21 cellular contexts compared by ENCODE assay signal in genomic region chrX:135094726-135095125, GRCh38. TPM values are rescaled to one million over a fixed set of nuclear protein-coding genes. Genes with fewer than 3 reads are reported as not detected.
DNase-seq lines count a peak whose midpoint lies in the region; ATAC-seq, FAIRE-seq and TF ChIP-seq lines count a peak whose summit lies in the region.
"Had no signal": no experiment of that assay in that cellular context is flagged by ENCODE, and none has a peak within 500 bp of the region (broad histone marks: within the 10 kb centered on the region; RNA-seq: fewer than 3 reads in every experiment).

No MANE protein-coding gene starts in this region.

- intact Hi-C loops in HepG2 (cut with micrococcal nuclease; ENCODE audit: unreplicated experiment) (no loop called here), right lobe of liver (cut with DNase I) (no loop called here), tibial artery (cut with DNase I; ENCODE audit: low total_unique reads) (no loop called here)
- intact Hi-C loops in naive thymus-derived CD4-positive, alpha-beta T cell (cut with micrococcal nuclease) = no loop called here

- H3K27ac ChIP-seq in HepG2 (ENCODE audit: extremely low read length, insufficient read depth, low read length) (no peak overlapping the region), right lobe of liver (no peak overlapping the region), parathyroid adenoma (peak overlapping the region; percentile 47), tibial artery (no peak overlapping the region)
- H3K27ac ChIP-seq in naive thymus-derived CD4-positive, alpha-beta T cell (ENCODE audit: low read depth, low read length) = no peak overlapping the region
- H3K27ac ChIP-seq: 22Rv1, A549, C4-2B, GM23248 had no signal

- H3K36me3 Mint-ChIP-seq in nephron (ENCODE audit: low read depth) (no peaks in the 10 kb centered on the region), osteocyte (ENCODE audit: unreplicated experiment) (no peaks in the 10 kb centered on the region)
- H3K36me3 Mint-ChIP-seq in naive thymus-derived CD4-positive, alpha-beta T cell = no peaks in the 10 kb centered on the region

- no peak overlapping the region for H3K9ac ChIP-seq in HepG2 (ENCODE audit: insufficient read depth, low read depth, low read length)
- no peak overlapping the region for H3K9ac ChIP-seq in parathyroid adenoma
- H3K9ac ChIP-seq: GM23248 had no signal

- no peak for DNase-seq in HepG2 (ENCODE audit: low spot score)
- no peak for DNase-seq in right lobe of liver
- no peak for DNase-seq in osteocyte (ENCODE audit: extremely low spot score, unreplicated experiment)
- DNase-seq in naive thymus-derived CD4-positive, alpha-beta T cell = no peak
- DNase-seq in tibial artery = no peak
- DNase-seq: AML-193; Caco-2; CD4-positive, alpha-beta T cell; GM23248 had no signal

- no peak for FAIRE-seq in HepG2 (lab: Jason Lieb, UNC)
- FAIRE-seq: A549, D721Med, G401.6, GM12891 had no signal

- POLR2A ChIA-PET in HepG2 (lab: Yijun Ruan, JAX) = no interaction called here
- POLR2A ChIA-PET in naive thymus-derived CD4-positive, alpha-beta T cell (lab: Charles Lee) = no interaction called here

- H3K9me3 ChIP-seq in HepG2 (ENCODE audit: low read length) = no peaks in the 10 kb centered on the region
- no peaks in the 10 kb centered on the region for H3K9me3 ChIP-seq in right lobe of liver
- no peaks in the 10 kb centered on the region for H3K9me3 ChIP-seq in parathyroid adenoma (ENCODE audit: control insufficient read depth, low read length)
- H3K9me3 ChIP-seq in naive thymus-derived CD4-positive, alpha-beta T cell (ENCODE audit: control insufficient read depth in 2 of 3, low read length in 3 of 3) = no peaks in the 10 kb centered on the region
- no peaks in the 10 kb centered on the region for H3K9me3 ChIP-seq in tibial artery
- H3K9me3 ChIP-seq: A549, Caco-2, HAP-1 had no signal

- no peak for TF ChIP-seq POLR2A in HepG2 (IDR thresholded peaks at IDR 0.05; ENCODE audit: insufficient read depth in 1 of 2, low read depth in 2 of 2, low read length in 2 of 2)
- TF ChIP-seq POLR2A in right lobe of liver (IDR thresholded peaks at IDR 0.05) = no peak

- H3K4me3 ChIP-seq in HepG2 (replicated peaks in 1 of 3; ENCODE audit: insufficient read depth in 1 of 3, low read depth in 2 of 3, low read length in 3 of 3) (no peak overlapping the region), right lobe of liver (no peak overlapping the region), parathyroid adenoma (ENCODE audit: low read depth, low read length) (no peak overlapping the region), tibial artery (no peak overlapping the region)
- H3K4me3 ChIP-seq in naive thymus-derived CD4-positive, alpha-beta T cell (ENCODE audit: low read length) = no peak overlapping the region
- H3K4me3 ChIP-seq: A549, GM23248, HAP-1 had no signal

- H3K4me1 Mint-ChIP-seq in nephron (no peaks in the 10 kb centered on the region), osteocyte (ENCODE audit: unreplicated experiment) (peaks cover 8% of the 10 kb centered on the region)
- H3K4me1 Mint-ChIP-seq in naive thymus-derived CD4-positive, alpha-beta T cell = peaks cover 0 to 8% (median 4%) of the 10 kb centered on the region in 7 donors

- H2AFZ ChIP-seq in HepG2 (ENCODE audit: low read length) = no peak overlapping the region
- H2AFZ ChIP-seq in parathyroid adenoma = no peak overlapping the region
- H2AFZ ChIP-seq: GM23248 had no signal

- H3K36me3 ChIP-seq in HepG2 (replicated peaks in 1 of 2; ENCODE audit: control insufficient read depth in 1 of 2, insufficient read depth in 2 of 2, low read length in 2 of 2) (no peaks in the 10 kb centered on the region), right lobe of liver (no peaks in the 10 kb centered on the region), parathyroid adenoma (ENCODE audit: control insufficient read depth, insufficient read depth, low read length) (no peaks in the 10 kb centered on the region), tibial artery (no peaks in the 10 kb centered on the region)
- no peaks in the 10 kb centered on the region for H3K36me3 ChIP-seq in naive thymus-derived CD4-positive, alpha-beta T cell (ENCODE audit: control insufficient read depth in 2 of 3, insufficient read depth in 3 of 3, low read length in 3 of 3)
- H3K36me3 ChIP-seq: HAP-1 had no signal

- WGBS in HepG2 (ENCODE audit: low lambda C conversion rate) = 8% methylated on average over 3 of the region's 6 CpGs
- 50% methylated on average over 3 of the region's 6 CpGs for WGBS in right lobe of liver (ENCODE audit: insufficient coverage, low coverage, low lambda C conversion rate, missing lambda C conversion rate)

- TF ChIP-seq CTCF in HepG2 (CRISPR knock-in tag; IDR thresholded peaks at IDR 0.05) = no peak
- TF ChIP-seq CTCF in right lobe of liver (IDR thresholded peaks at IDR 0.05) = no peak
- TF ChIP-seq CTCF in nephron (IDR thresholded peaks at IDR 0.05; ENCODE audit: unreplicated experiment in 3 of 3) = no peak
- no peak for TF ChIP-seq CTCF in parathyroid adenoma (IDR thresholded peaks at IDR 0.05)
- no peak for TF ChIP-seq CTCF in osteocyte (IDR thresholded peaks at IDR 0.05)
- TF ChIP-seq CTCF in tibial artery (IDR thresholded peaks at IDR 0.05) = no peak

- H3K27ac Mint-ChIP-seq in nephron = peak overlapping the region in 2 of 3 experiments; percentile 41 to 50
- H3K27ac Mint-ChIP-seq in osteocyte (ENCODE audit: unreplicated experiment) = no peak overlapping the region
- no peak overlapping the region for H3K27ac Mint-ChIP-seq in naive thymus-derived CD4-positive, alpha-beta T cell
- H3K27ac Mint-ChIP-seq: CD4-positive, alpha-beta T cell had no signal

- H3K79me2 ChIP-seq in HepG2 (ENCODE audit: insufficient read depth, low read length) (no peaks in the 10 kb centered on the region), parathyroid adenoma (no peaks in the 10 kb centered on the region)

- no peak for TF ChIP-seq RAD21 in HepG2 (CRISPR knock-in tag; IDR thresholded peaks at IDR 0.05)

- peak overlapping the region; percentile 61 to 78 (median 78) for H3K4me3 Mint-ChIP-seq in nephron
- no peak overlapping the region for H3K4me3 Mint-ChIP-seq in osteocyte (ENCODE audit: unreplicated experiment)
- H3K4me3 Mint-ChIP-seq in naive thymus-derived CD4-positive, alpha-beta T cell = no peak overlapping the region
- H3K4me3 Mint-ChIP-seq: CD4-positive, alpha-beta T cell had no signal

- in situ Hi-C loops in HepG2 (cut with HindIII; ENCODE audit: extremely low pct_ligation_motif_present, low pct_unique_long_range_greater_than_20kb) = no loop called here

- H3K27me3 ChIP-seq in HepG2 (ENCODE audit: control insufficient read depth in 1 of 2, insufficient read depth in 2 of 2, low read length in 2 of 2) (no peaks in the 10 kb centered on the region), right lobe of liver (no peaks in the 10 kb centered on the region), parathyroid adenoma (ENCODE audit: control insufficient read depth, insufficient read depth, low read length) (no peaks in the 10 kb centered on the region), tibial artery (no peaks in the 10 kb centered on the region)
- no peaks in the 10 kb centered on the region for H3K27me3 ChIP-seq in naive thymus-derived CD4-positive, alpha-beta T cell (ENCODE audit: control insufficient read depth in 2 of 2, insufficient read depth in 2 of 2, low read length in 2 of 2)

- ATAC-seq in HepG2 = no peak; the same call in 2 of the 3 replicates
- no peak for ATAC-seq in right lobe of liver
- ATAC-seq in naive thymus-derived CD4-positive, alpha-beta T cell = no peak
- ATAC-seq: A549 had no signal

- H3K27me3 Mint-ChIP-seq in nephron (ENCODE audit: low read depth) = peaks cover 13% of the 10 kb centered on the region
- H3K27me3 Mint-ChIP-seq in osteocyte (ENCODE audit: unreplicated experiment) = peaks cover 3% of the 10 kb centered on the region
- H3K27me3 Mint-ChIP-seq in naive thymus-derived CD4-positive, alpha-beta T cell = peaks cover 0 to 28% (median 0%) of the 10 kb centered on the region in 5 donors
- H3K27me3 Mint-ChIP-seq: CD4-positive, alpha-beta T cell had no signal

- TF ChIP-seq EP300 in HepG2 (IDR thresholded peaks at IDR 0.05; ENCODE audit: low read depth in 2 of 2, low read length in 2 of 2) (no peak), HepG2 (CRISPR knock-in tag; IDR thresholded peaks at IDR 0.05; ENCODE audit: borderline replicate concordance) (no peak)

- peaks cover 20% of the 10 kb centered on the region for H3K9me3 Mint-ChIP-seq in nephron
- H3K9me3 Mint-ChIP-seq in osteocyte (ENCODE audit: unreplicated experiment) = peaks cover 3% of the 10 kb centered on the region
- no peaks in the 10 kb centered on the region for H3K9me3 Mint-ChIP-seq in naive thymus-derived CD4-positive, alpha-beta T cell
- H3K9me3 Mint-ChIP-seq: CD4-positive, alpha-beta T cell had no signal

- BruUV-seq in HepG2 (replicated peaks; lab: Mats Ljungman, UMichigan) = no TSS peak

- no peaks in the 10 kb centered on the region for H3K4me1 ChIP-seq in HepG2 (ENCODE audit: insufficient read depth, low read length)
- H3K4me1 ChIP-seq in right lobe of liver = no peaks in the 10 kb centered on the region
- peaks cover 10% of the 10 kb centered on the region for H3K4me1 ChIP-seq in parathyroid adenoma
- H3K4me1 ChIP-seq in naive thymus-derived CD4-positive, alpha-beta T cell (ENCODE audit: control insufficient read depth in 2 of 2, insufficient read depth in 2 of 2, low read length in 2 of 2) = peaks cover 0 to 3% of the 10 kb centered on the region in 2 donors
- H3K4me1 ChIP-seq in tibial artery = peaks cover 0 to 14% (median 0%) of the 10 kb centered on the region in 4 donors
- H3K4me1 ChIP-seq: A549, Caco-2, HAP-1 had no signal

- CTCF ChIA-PET in HepG2 (lab: Yijun Ruan, JAX; ENCODE audit: low intra/inter-chr PET ratio, low total read pairs) = no interaction called here
- CTCF ChIA-PET in naive thymus-derived CD4-positive, alpha-beta T cell (lab: Charles Lee) = no interaction called here

- H4K20me1 ChIP-seq in HepG2 (ENCODE audit: insufficient read depth, low read length) = no peaks in the 10 kb centered on the region

- no peak overlapping the region for H3K4me2 ChIP-seq in HepG2 (ENCODE audit: low read depth, low read length)
- no peak overlapping the region for H3K4me2 ChIP-seq in parathyroid adenoma (ENCODE audit: low read length)
- H3K4me2 ChIP-seq: A549 had no signal

RNA-seq across cellular contexts. Expression of gene SMIM10L2B, which starts 3.8 kb away (rescaled TPM):
- 0.20 and 0.27 TPM in 2 replicates for total RNA-seq in HepG2 (2016; rRNA removed; fragmentation: Illumina TruSeq; extraction: Trizol)
- total RNA-seq in HepG2 (2016; cell fraction: cytosol; rRNA removed; fragmentation: Illumina TruSeq; extraction: Trizol; ENCODE audit: low read depth) = 0.09 and 0.10 TPM in 2 replicates
- 0.16 and 0.28 TPM in 2 replicates for total RNA-seq in HepG2 (2016; cell fraction: insoluble cytoplasmic fraction; rRNA removed; fragmentation: Illumina TruSeq; extraction: Trizol)
- 0.24 and 0.31 TPM in 2 replicates for total RNA-seq in HepG2 (2016; cell fraction: membrane; rRNA removed; fragmentation: Illumina TruSeq; extraction: Trizol)
- total RNA-seq in HepG2 (2016; cell fraction: nucleus; rRNA removed; fragmentation: Illumina TruSeq; extraction: Trizol) = 0.34 TPM in 2 replicates
- polyA plus RNA-seq in HepG2 (2011; rRNA removed) = 0.13 and 0.33 TPM in 2 replicates
- polyA plus RNA-seq in HepG2 (2011; cell fraction: cytosol; rRNA removed) = 0.14 and 0.15 TPM in 2 replicates
- 0.14 and 0.43 TPM in 2 replicates for polyA plus RNA-seq in HepG2 (2011; cell fraction: nucleus; rRNA removed)
- polyA plus RNA-seq in HepG2 (2012) = 0.31 and 0.42 TPM in 2 replicates
- 0.07 and 0.10 TPM in 2 replicates for polyA plus RNA-seq in HepG2 (2016; cell fraction: cytosol; fragmentation: Illumina TruSeq; extraction: Trizol; ENCODE audit: low read depth)
- polyA plus RNA-seq in HepG2 (2016; cell fraction: insoluble cytoplasmic fraction; fragmentation: Illumina TruSeq; extraction: Trizol; ENCODE audit: low read depth) = 0.30 and 0.34 TPM in 2 replicates
- polyA plus RNA-seq in HepG2 (2016; cell fraction: membrane; fragmentation: Illumina TruSeq; extraction: Trizol; ENCODE audit: low read depth) = 0.32 and 0.41 TPM in 2 replicates
- polyA plus RNA-seq in HepG2 (2016; cell fraction: nucleus; fragmentation: Illumina TruSeq; extraction: Trizol; ENCODE audit: insufficient read depth, low read depth) = 0.22 and 0.43 TPM in 2 replicates
- polyA minus RNA-seq in HepG2 (2011; rRNA and poly(A)+ RNA removed; ENCODE audit: low replicate concordance) = 0.30 TPM in 1 of 2 replicates, not detected in the other
- not detected in 2 replicates for polyA minus RNA-seq in HepG2 (2011; cell fraction: cytosol; rRNA and poly(A)+ RNA removed)
- 0.64 and 1.2 TPM in 2 replicates for polyA minus RNA-seq in HepG2 (2011; cell fraction: nucleus; rRNA and poly(A)+ RNA removed)
- under 1 TPM; 0.33 to 0.86 (median 0.45) TPM for total RNA-seq in right lobe of liver
- total RNA-seq in osteocyte = 1.9 and 2.7 TPM in 2 replicates
- 1 to 10 TPM in 1 of 5 experiments, under 1 TPM in 3, not detected in 1; 0.74 to 1.0 (median 0.78) TPM for total RNA-seq in naive thymus-derived CD4-positive, alpha-beta T cell
- polyA plus RNA-seq in naive thymus-derived CD4-positive, alpha-beta T cell = under 1 TPM; 0.30 to 0.48 TPM
- total RNA-seq: GM23248, HT-29 had no signal

RNA-seq across cellular contexts. Expression of gene ETDB, which starts 25.6 kb away (rescaled TPM):
- total RNA-seq in HepG2 (2016; rRNA removed; fragmentation: Illumina TruSeq; extraction: Trizol) (not detected in 2 replicates), right lobe of liver (not detected), osteocyte (not detected in 2 replicates)
- total RNA-seq in HepG2 (2016; cell fraction: cytosol; rRNA removed; fragmentation: Illumina TruSeq; extraction: Trizol; ENCODE audit: low read depth) = not detected in 2 replicates
- not detected in 2 replicates for total RNA-seq in HepG2 (2016; cell fraction: insoluble cytoplasmic fraction; rRNA removed; fragmentation: Illumina TruSeq; extraction: Trizol)
- not detected in 2 replicates for total RNA-seq in HepG2 (2016; cell fraction: membrane; rRNA removed; fragmentation: Illumina TruSeq; extraction: Trizol)
- total RNA-seq in HepG2 (2016; cell fraction: nucleus; rRNA removed; fragmentation: Illumina TruSeq; extraction: Trizol) = not detected in 2 replicates
- not detected in 2 replicates for polyA plus RNA-seq in HepG2 (2011; rRNA removed)
- not detected in 2 replicates for polyA plus RNA-seq in HepG2 (2011; cell fraction: cytosol; rRNA removed)
- polyA plus RNA-seq in HepG2 (2011; cell fraction: nucleus; rRNA removed) = not detected in 2 replicates
- not detected in 2 replicates for polyA plus RNA-seq in HepG2 (2012)
- polyA plus RNA-seq in HepG2 (2016; cell fraction: cytosol; fragmentation: Illumina TruSeq; extraction: Trizol; ENCODE audit: low read depth) = not detected in 2 replicates
- not detected in 2 replicates for polyA plus RNA-seq in HepG2 (2016; cell fraction: insoluble cytoplasmic fraction; fragmentation: Illumina TruSeq; extraction: Trizol; ENCODE audit: low read depth)
- not detected in 2 replicates for polyA plus RNA-seq in HepG2 (2016; cell fraction: membrane; fragmentation: Illumina TruSeq; extraction: Trizol; ENCODE audit: low read depth)
- polyA plus RNA-seq in HepG2 (2016; cell fraction: nucleus; fragmentation: Illumina TruSeq; extraction: Trizol; ENCODE audit: insufficient read depth, low read depth) = not detected in 2 replicates
- not detected in 2 replicates for polyA minus RNA-seq in HepG2 (2011; rRNA and poly(A)+ RNA removed; ENCODE audit: low replicate concordance)
- polyA minus RNA-seq in HepG2 (2011; cell fraction: cytosol; rRNA and poly(A)+ RNA removed) = not detected in 2 replicates
- not detected in 2 replicates for polyA minus RNA-seq in HepG2 (2011; cell fraction: nucleus; rRNA and poly(A)+ RNA removed)
- total RNA-seq in naive thymus-derived CD4-positive, alpha-beta T cell = not detected
- polyA plus RNA-seq in naive thymus-derived CD4-positive, alpha-beta T cell = not detected
- total RNA-seq: Caco-2; CD4-positive, alpha-beta T cell; GM23248; H4; HT-29 had no signal
- polyA plus RNA-seq: A549, BJ, GM23248 had no signal

RNA-seq across cellular contexts. Expression of gene RTL8A, which starts 42.8 kb away (rescaled TPM):
- total RNA-seq in HepG2 (2016; rRNA removed; fragmentation: Illumina TruSeq; extraction: Trizol) (not detected in 2 replicates), right lobe of liver (10 to 100 TPM in 3 of 6 experiments, 1 to 10 TPM in 3; 6.6 to 15.4 (median 10.9) TPM), osteocyte (56.4 and 58.6 TPM in 2 replicates)
- total RNA-seq in HepG2 (2016; cell fraction: cytosol; rRNA removed; fragmentation: Illumina TruSeq; extraction: Trizol; ENCODE audit: low read depth) = not detected in 2 replicates
- total RNA-seq in HepG2 (2016; cell fraction: insoluble cytoplasmic fraction; rRNA removed; fragmentation: Illumina TruSeq; extraction: Trizol) = not detected in 2 replicates
- total RNA-seq in HepG2 (2016; cell fraction: membrane; rRNA removed; fragmentation: Illumina TruSeq; extraction: Trizol) = not detected in 2 replicates
- total RNA-seq in HepG2 (2016; cell fraction: nucleus; rRNA removed; fragmentation: Illumina TruSeq; extraction: Trizol) = not detected in 2 replicates
- polyA plus RNA-seq in HepG2 (2011; rRNA removed) = not detected in 2 replicates
- polyA plus RNA-seq in HepG2 (2011; cell fraction: cytosol; rRNA removed) = not detected in 2 replicates
- not detected in 2 replicates for polyA plus RNA-seq in HepG2 (2011; cell fraction: nucleus; rRNA removed)
- not detected in 2 replicates for polyA plus RNA-seq in HepG2 (2012)
- not detected in 2 replicates for polyA plus RNA-seq in HepG2 (2016; cell fraction: cytosol; fragmentation: Illumina TruSeq; extraction: Trizol; ENCODE audit: low read depth)
- polyA plus RNA-seq in HepG2 (2016; cell fraction: insoluble cytoplasmic fraction; fragmentation: Illumina TruSeq; extraction: Trizol; ENCODE audit: low read depth) = not detected in 2 replicates
- polyA plus RNA-seq in HepG2 (2016; cell fraction: membrane; fragmentation: Illumina TruSeq; extraction: Trizol; ENCODE audit: low read depth) = not detected in 2 replicates
- polyA plus RNA-seq in HepG2 (2016; cell fraction: nucleus; fragmentation: Illumina TruSeq; extraction: Trizol; ENCODE audit: insufficient read depth, low read depth) = not detected in 2 replicates
- polyA minus RNA-seq in HepG2 (2011; rRNA and poly(A)+ RNA removed; ENCODE audit: low replicate concordance) = 60.4 TPM in 1 of 2 replicates, not detected in the other
- 0.88 TPM in 1 of 2 replicates, not detected in the other for polyA minus RNA-seq in HepG2 (2011; cell fraction: cytosol; rRNA and poly(A)+ RNA removed)
- not detected in 2 replicates for polyA minus RNA-seq in HepG2 (2011; cell fraction: nucleus; rRNA and poly(A)+ RNA removed)
- 10 to 100 TPM in 3 of 5 experiments, 1 to 10 TPM in 2; 6.7 to 17.9 (median 16.5) TPM for total RNA-seq in naive thymus-derived CD4-positive, alpha-beta T cell
- 10 to 100 TPM; 20.7 to 31.7 TPM for polyA plus RNA-seq in naive thymus-derived CD4-positive, alpha-beta T cell

Comparison
In these comparisons a context has a peak if more than half of its experiments do, and no peak if none do; other contexts are left out.
1. RNA of gene RTL8A, which starts 42.8 kb away (total RNA-seq): 56.4 to 58.6 TPM in osteocyte, 6.7 to 17.9 TPM in naive thymus-derived CD4-positive, alpha-beta T cell and 6.6 to 15.4 TPM in right lobe of liver; not detected in HepG2; every median in the first group is over 4 times any median in the second.
2. H3K27ac Mint-ChIP-seq: peak in nephron (2 of 3); none in osteocyte (single experiment) and naive thymus-derived CD4-positive, alpha-beta T cell (0 of 9).
3. H3K4me3 Mint-ChIP-seq: peak in nephron (3 of 3); none in osteocyte (single experiment) and naive thymus-derived CD4-positive, alpha-beta T cell (0 of 10).